24 cellular contexts compared by ENCODE assay signal in genomic region chr1:229454056-229454455, GRCh38. TPM values are rescaled to one million over a fixed set of nuclear protein-coding genes. Genes with fewer than 3 reads are reported as not detected.
DNase-seq lines count a peak whose midpoint lies in the region; ATAC-seq, FAIRE-seq and TF ChIP-seq lines count a peak whose summit lies in the region.
"Had no signal": no experiment of that assay in that cellular context is flagged by ENCODE, and none has a peak within 500 bp of the region (broad histone marks: within the 10 kb centered on the region; RNA-seq: fewer than 3 reads in every experiment).

No MANE protein-coding gene starts in this region.

- WGBS in K562 (ENCODE audit: insufficient coverage, low coverage, missing lambda C conversion rate) = 98% methylated on average over 4 of the region's 4 CpGs

- H3F3A ChIP-seq in GM23338 (replicated peaks; ENCODE audit: low read depth) = no peaks in the 10 kb centered on the region

- POLR2A ChIA-PET in K562 (lab: Yijun Ruan, JAX) = no interaction called here

- no peaks in the 10 kb centered on the region for H3K4me1 ChIP-seq in GM23338 (ENCODE audit: insufficient read depth)
- H3K4me1 ChIP-seq in K562 (replicated peaks in 1 of 2; ENCODE audit: control insufficient read depth in 2 of 2, insufficient read depth in 2 of 2, low read length in 2 of 2) = no peaks in the 10 kb centered on the region
- H3K4me1 ChIP-seq: BLaER1 treated with 17β-estradiol and CSF1 and Interleukin-3, amounts not matched to agents 10 nM and 100 nM; Caco-2 had no signal

- H3K4me1 Mint-ChIP-seq in GM23338 = no peaks in the 10 kb centered on the region

- no peak overlapping the region for H3K4me2 ChIP-seq in GM23338
- H3K4me2 ChIP-seq in K562 (ENCODE audit: insufficient read depth, low read length) = no peak overlapping the region
- H3K4me2 ChIP-seq: BLaER1 treated with 17β-estradiol and CSF1 and Interleukin-3, amounts not matched to agents 10 nM and 100 nM; KMS-11; SK-N-SH had no signal

- H2AFZ ChIP-seq in GM23338 = no peak overlapping the region
- H2AFZ ChIP-seq in K562 (ENCODE audit: low read depth, low read length) = no peak overlapping the region

- no peak for TF ChIP-seq RAD21 in K562 (CRISPR knock-in tag; conservative IDR thresholded peaks at IDR 0.05 in 1 of 2, IDR thresholded peaks at IDR 0.05 in 1 of 2)

- no peak for TF ChIP-seq POLR2A in K562 (conservative IDR thresholded peaks at IDR 0.05)

- no peaks in the 10 kb centered on the region for H3K9me2 ChIP-seq in GM23338 (ENCODE audit: insufficient read depth)
- H3K9me2 ChIP-seq: SK-N-SH had no signal

- TF ChIP-seq EP300 in K562 (IDR thresholded peaks at IDR 0.05; ENCODE audit: low read length) = no peak

- no peak overlapping the region; a peak in 1 of 4 replicates for H3K9ac ChIP-seq in K562 (ENCODE audit: insufficient read depth in 1 of 2, low read depth in 2 of 2, low read length in 2 of 2)
- H3K9ac ChIP-seq: BLaER1 treated with 17β-estradiol and CSF1 and Interleukin-3, amounts not matched to agents 10 nM and 100 nM; KMS-11; SK-N-SH had no signal

- TF ChIP-seq CTCF in GM23338 (conservative IDR thresholded peaks at IDR 0.05; ENCODE audit: low read depth in 2 of 2) (no peak), K562 (IDR thresholded peaks at IDR 0.05 in 2 of 3, conservative IDR thresholded peaks at IDR 0.05 in 1 of 3; ENCODE audit: insufficient read depth in 2 of 3, low read depth in 1 of 3, low read length in 3 of 3) (no peak)

- H3K27ac ChIP-seq in GM23338 (ENCODE audit: low read depth) (no peak overlapping the region), K562 (ENCODE audit: extremely low read depth, low read depth, low read length) (no peak overlapping the region)
- H3K27ac ChIP-seq: BLaER1 treated with 17β-estradiol and CSF1 and Interleukin-3, amounts not matched to agents 10 nM and 100 nM; HL-60; KMS-11; RWPE1 had no signal

- H3K27me3 ChIP-seq in GM23338 (ENCODE audit: insufficient read depth) = no peaks in the 10 kb centered on the region
- no peaks in the 10 kb centered on the region for H3K27me3 ChIP-seq in K562 (ENCODE audit: control insufficient read depth in 2 of 2, insufficient read depth in 2 of 2, low read length in 2 of 2)
- H3K27me3 ChIP-seq: BLaER1 treated with 17β-estradiol and CSF1 and Interleukin-3, amounts not matched to agents 10 nM and 100 nM had no signal

- intact Hi-C loops in K562 (cut with micrococcal nuclease) = no loop called here
- intact Hi-C loops in Right ventricle myocardium superior (cut with DNase I) = no loop called here

- no peak overlapping the region for H3K4me3 Mint-ChIP-seq in GM23338
- H3K4me3 Mint-ChIP-seq: CD4-positive, alpha-beta memory T cell had no signal

- no peaks in the 10 kb centered on the region for H3K79me2 ChIP-seq in GM23338 (replicated peaks; ENCODE audit: insufficient read depth)
- H3K79me2 ChIP-seq in K562 (ENCODE audit: control insufficient read depth, insufficient read depth, low read length) = no peaks in the 10 kb centered on the region

- H3K27me3 Mint-ChIP-seq in GM23338 (ENCODE audit: insufficient read depth, low read depth, poor library complexity) = peaks cover 2% of the 10 kb centered on the region
- H3K27me3 Mint-ChIP-seq: CD4-positive, alpha-beta memory T cell had no signal

- CTCF ChIA-PET in K562 (lab: Yijun Ruan, JAX; ENCODE audit: low intra/inter-chr PET ratio) = interaction anchor here (0.8 to 2.3 kb wide), 2 partner anchors 194 to 196 kb away, joined by 3 to 20 read pairs; no protein-coding TSS in a partner anchor

- H3K36me3 ChIP-seq in GM23338 (ENCODE audit: insufficient read depth) = peaks cover 16% of the 10 kb centered on the region; the same call in 1 of the 2 replicates
- peaks cover 77% of the 10 kb centered on the region for H3K36me3 ChIP-seq in K562 (ENCODE audit: control insufficient read depth, insufficient read depth, low read length)

- no peak for FAIRE-seq in K562 (lab: Jason Lieb, UNC)
- FAIRE-seq: G401.6, GM19239, H54 had no signal

- no peaks in the 10 kb centered on the region for H3K9me1 ChIP-seq in K562 (ENCODE audit: control insufficient read depth, insufficient read depth, low read length)

- H3K9me3 Mint-ChIP-seq in GM23338 = no peaks in the 10 kb centered on the region
- H3K9me3 Mint-ChIP-seq: CD4-positive, alpha-beta memory T cell had no signal

- DNase-seq in GM23338 (ENCODE audit: low spot score) = peak; percentile 17
- no peak for DNase-seq in K562 (ENCODE audit: extremely low read depth in 1 of 4, low spot score in 3 of 4)
- peak; percentile 81 for DNase-seq in islet precursor cell
- no peak for DNase-seq in dedifferentiated amniotic fluid mesenchymal stem cell (ENCODE audit: extremely low spot score)
- DNase-seq in Right ventricle myocardium superior = no peak
- no peak for DNase-seq in NCI-H345 (lab: John Stamatoyannopoulos, UW)
- DNase-seq in SW 1271 (lab: John Stamatoyannopoulos, UW) = no peak
- DNase-seq: CD4-positive, alpha-beta memory T cell; NCI-H1092 treated with DMSO at 0.1 percent for 48 hours; NCI-H1436 treated with DMSO at 0.1 percent for 48 hours; NCI-H2029; NCI-H2227 treated with DMSO at 0.1 percent for 48 hours; NCI-H510A treated with DMSO at 0.1 percent for 48 hours; NCI-H748 treated with DMSO at 0.1 percent for 48 hours; SIG-M5; SK-N-SH had no signal

- peaks cover 4% of the 10 kb centered on the region; the same call in 1 of the 2 replicates for H4K20me1 ChIP-seq in GM23338 (replicated peaks; ENCODE audit: insufficient read depth)
- H4K20me1 ChIP-seq in K562 (replicated peaks; ENCODE audit: control insufficient read depth, insufficient read depth, low read length) = no peaks in the 10 kb centered on the region

- no peak overlapping the region for H3K27ac Mint-ChIP-seq in GM23338
- H3K27ac Mint-ChIP-seq: CD4-positive, alpha-beta memory T cell had no signal

- in situ Hi-C loops in K562 (cut with MboI) = no loop called here

- ATAC-seq in GM23338 (no peak), K562 (peak; percentile 31; the same call in 1 of the 3 replicates), Right ventricle myocardium superior (ENCODE audit: poor library complexity) (no peak)

- peaks cover 28% of the 10 kb centered on the region for H3K36me3 Mint-ChIP-seq in GM23338 (ENCODE audit: low read depth)

- H3K9me3 ChIP-seq in K562 (replicated peaks; ENCODE audit: control insufficient read depth, insufficient read depth, low read depth, low read length) = no peaks in the 10 kb centered on the region
- H3K9me3 ChIP-seq: BLaER1 treated with 17β-estradiol and CSF1 and Interleukin-3, amounts not matched to agents 10 nM and 100 nM; Caco-2; SK-N-SH had no signal

- no TSS peak for BruUV-seq in K562 (replicated peaks; lab: Mats Ljungman, UMichigan)

- no peak overlapping the region for H3K4me3 ChIP-seq in GM23338
- no peak overlapping the region for H3K4me3 ChIP-seq in K562
- H3K4me3 ChIP-seq: BLaER1 treated with 17β-estradiol and CSF1 and Interleukin-3, amounts not matched to agents 10 nM and 100 nM had no signal

TF ChIP-seq in K562, 482 proteins besides CTCF, POLR2A, EP300 and RAD21 (continues in another document):
- TF ChIP-seq MAFF (IDR thresholded peaks at IDR 0.05; ENCODE audit: low read length) (peak; percentile 32; the same call in 1 of the 2 replicates), HNRNPLL (IDR thresholded peaks at IDR 0.05; ENCODE audit: low read depth, low read length, poor library complexity, severe bottlenecking) (no peak), ZBTB8A (IDR thresholded peaks at IDR 0.05; ENCODE audit: partially characterized antibody) (no peak)

RNA-seq across cellular contexts. Expression of gene ACTA1, which starts 20.2 kb away (rescaled TPM):
- 7.1 and 8.8 TPM in 2 replicates for total RNA-seq in GM23338 (2014; rRNA removed; shearing (Covaris generic))
- polyA plus RNA-seq in GM23338 (2016; fragmentation: Nextera tagmentation; extraction: Ambion mirVana) = 13.0 and 16.3 TPM in 2 replicates
- total RNA-seq in K562 (2011; cell fraction: chromatin; rRNA removed; ENCODE audit: low replicate concordance) = not detected in 2 replicates
- total RNA-seq in K562 (2011; cell fraction: nucleolus; rRNA removed) = not detected in 2 replicates
- not detected in 2 replicates for total RNA-seq in K562 (2011; cell fraction: nucleoplasm; rRNA removed)
- 0.36 TPM in 1 of 2 replicates, not detected in the other for total RNA-seq in K562 (2014; rRNA removed)
- not detected in 2 replicates for total RNA-seq in K562 (2014; rRNA removed; fragmentation: Illumina TruSeq; extraction: Trizol)
- total RNA-seq in K562 (2015; rRNA removed; fragmentation: Illumina TruSeq; extraction: Trizol) = 0.15 TPM in 1 of 2 replicates, not detected in the other
- not detected in 2 replicates for total RNA-seq in K562 (2021)
- polyA plus RNA-seq in K562 (2011; rRNA removed) = 0.07 TPM in 1 of 2 replicates, not detected in the other
- 0.16 TPM in 1 of 2 replicates, not detected in the other for polyA plus RNA-seq in K562 (2011; cell fraction: cytosol; rRNA removed)
- polyA plus RNA-seq in K562 (2011; cell fraction: nucleus; rRNA removed) = 0.11 and 0.18 TPM in 2 replicates
- polyA plus RNA-seq in K562 (2012) = 0.08 and 0.14 TPM in 2 replicates
- 0.07 TPM in 1 of 2 replicates, not detected in the other for polyA plus RNA-seq in K562 (2014; fragmentation: Illumina TruSeq; extraction: Trizol)
- polyA plus RNA-seq in K562 (2014; fragmentation: Nextera tagmentation; extraction: Ambion mirVana) = not detected
- not detected in 2 replicates for polyA plus RNA-seq in K562 (2014; rRNA removed)
- not detected in 2 replicates for polyA minus RNA-seq in K562 (2011; rRNA and poly(A)+ RNA removed)
- not detected in 2 replicates for polyA minus RNA-seq in K562 (2011; cell fraction: cytosol; rRNA and poly(A)+ RNA removed)
- polyA minus RNA-seq in K562 (2011; cell fraction: nucleus; rRNA and poly(A)+ RNA removed) = not detected in 2 replicates
- 577 TPM for total RNA-seq in Right ventricle myocardium superior
- polyA plus RNA-seq: CD4-positive, alpha-beta memory T cell had no signal

RNA-seq across cellular contexts. Expression of gene NUP133, which starts 54.1 kb away (rescaled TPM):
- 54.5 and 65.4 TPM in 2 replicates for total RNA-seq in GM23338 (2014; rRNA removed; shearing (Covaris generic))
- polyA plus RNA-seq in GM23338 (2016; fragmentation: Nextera tagmentation; extraction: Ambion mirVana) = 25.0 and 29.5 TPM in 2 replicates
- total RNA-seq in K562 (2011; cell fraction: chromatin; rRNA removed; ENCODE audit: low replicate concordance) = 71.9 and 72.4 TPM in 2 replicates
- 25.3 and 27.9 TPM in 2 replicates for total RNA-seq in K562 (2011; cell fraction: nucleolus; rRNA removed)
- 33.4 and 41.5 TPM in 2 replicates for total RNA-seq in K562 (2011; cell fraction: nucleoplasm; rRNA removed)
- 50.6 and 60.9 TPM in 2 replicates for total RNA-seq in K562 (2014; rRNA removed)
- total RNA-seq in K562 (2014; rRNA removed; fragmentation: Illumina TruSeq; extraction: Trizol) = 64.0 and 71.7 TPM in 2 replicates
- total RNA-seq in K562 (2015; rRNA removed; fragmentation: Illumina TruSeq; extraction: Trizol) = 58.2 and 61.3 TPM in 2 replicates
- 82.5 and 85.1 TPM in 2 replicates for total RNA-seq in K562 (2021)
- 51.5 and 62.2 TPM in 2 replicates for polyA plus RNA-seq in K562 (2011; rRNA removed)
- polyA plus RNA-seq in K562 (2011; cell fraction: cytosol; rRNA removed) = 27.8 and 33.4 TPM in 2 replicates
- polyA plus RNA-seq in K562 (2011; cell fraction: nucleus; rRNA removed) = 51.1 and 62.9 TPM in 2 replicates
- 28.9 and 30.0 TPM in 2 replicates for polyA plus RNA-seq in K562 (2012)
- 37.6 and 44.1 TPM in 2 replicates for polyA plus RNA-seq in K562 (2014; fragmentation: Illumina TruSeq; extraction: Trizol)
- polyA plus RNA-seq in K562 (2014; fragmentation: Nextera tagmentation; extraction: Ambion mirVana) = 10 to 100 TPM; 21.7 to 35.0 TPM
- 53.0 and 61.8 TPM in 2 replicates for polyA plus RNA-seq in K562 (2014; rRNA removed)
- polyA minus RNA-seq in K562 (2011; rRNA and poly(A)+ RNA removed) = 88.6 and 94.0 TPM in 2 replicates
- 33.8 and 45.2 TPM in 2 replicates for polyA minus RNA-seq in K562 (2011; cell fraction: cytosol; rRNA and poly(A)+ RNA removed)
- polyA minus RNA-seq in K562 (2011; cell fraction: nucleus; rRNA and poly(A)+ RNA removed) = 35.5 and 62.6 TPM in 2 replicates
- 29.5 TPM for total RNA-seq in Right ventricle myocardium superior

Comparison
In these comparisons a context has a peak if more than half of its experiments do, and no peak if none do; other contexts are left out.
1. DNase-seq: peak in GM23338 (single experiment) and islet precursor cell (single experiment); none in K562 (0 of 4), dedifferentiated amniotic fluid mesenchymal stem cell (single experiment), Right ventricle myocardium superior (single experiment), NCI-H345 (single experiment) and SW 1271 (0 of 2).
2. RNA of gene ACTA1, which starts 20.2 kb away (total RNA-seq): 577 TPM in Right ventricle myocardium superior (single experiment); 7.1 to 8.8 TPM in GM23338 and 0.15 to 0.36 TPM in K562; every median in the first group is over 10 times any median in the second.